13 cellular contexts compared by ENCODE assay signal in genomic region chr6:40395066-40395697, GRCh38.
DNase-seq lines count a peak whose midpoint lies in the region; ATAC-seq and TF ChIP-seq lines count a peak whose summit lies in the region.
"Had no signal": no experiment of that assay in that cellular context is flagged by ENCODE, and none has a peak within 500 bp of the region (broad histone marks: within the 10 kb centered on the region; RNA-seq: fewer than 3 reads in every experiment).

No MANE protein-coding gene starts in this region.

- DNase-seq in NCI-H2081 (lab: John Stamatoyannopoulos, UW) (peak; percentile 10 to 56), NCI-H2081 treated with DMSO at 0.1 percent for 48 hours (lab: John Stamatoyannopoulos, UW) (no peak), NCI-H2029 (lab: John Stamatoyannopoulos, UW) (peak; percentile 97), osteocyte (ENCODE audit: extremely low spot score, unreplicated experiment) (peak; percentile 73)
- peak; percentile 31 for DNase-seq in activated CD8-positive, alpha-beta memory T cell treated with anti-CD3 and anti-CD28 coated beads, Interleukin-2, amount 10 ng/mL, durations not matched to agents 7 days and 5 days
- no peak for DNase-seq in activated CD8-positive, alpha-beta T cell treated with anti-CD3 and anti-CD28 coated beads, Interleukin-2, amount 10 ng/mL, durations not matched to agents 7 days and 5 days
- DNase-seq: ACHN; hypothalamus; stimulated activated CD8-positive, alpha-beta memory T cell treated with anti-CD3 and anti-CD28 coated beads, Interleukin-4, amount 100 ng/mL, for 48 hours had no signal

- H3K4me1 Mint-ChIP-seq in activated CD8-positive, alpha-beta memory T cell treated with anti-CD3 and anti-CD28 coated beads, Interleukin-2, amount 10 ng/mL, durations not matched to agents 7 days and 5 days, result peaks cover 3% of the 10 kb centered on the region
- peaks cover 9% of the 10 kb centered on the region for H3K4me1 Mint-ChIP-seq in osteocyte (ENCODE audit: unreplicated experiment)
- H3K4me1 Mint-ChIP-seq in activated CD8-positive, alpha-beta T cell treated with anti-CD3 and anti-CD28 coated beads, Interleukin-2, amount 10 ng/mL, durations not matched to agents 7 days and 5 days (ENCODE audit: low read depth), result peaks cover 15% of the 10 kb centered on the region
- H3K4me1 Mint-ChIP-seq: memory B cell had no signal

- H3K4me3 Mint-ChIP-seq in activated CD8-positive, alpha-beta memory T cell treated with anti-CD3 and anti-CD28 coated beads, Interleukin-2, amount 10 ng/mL, durations not matched to agents 7 days and 5 days, result no peak overlapping the region
- no peak overlapping the region for H3K4me3 Mint-ChIP-seq in osteocyte (ENCODE audit: unreplicated experiment)
- H3K4me3 Mint-ChIP-seq in activated CD8-positive, alpha-beta T cell treated with anti-CD3 and anti-CD28 coated beads, Interleukin-2, amount 10 ng/mL, durations not matched to agents 7 days and 5 days, result no peak overlapping the region
- H3K4me3 Mint-ChIP-seq: memory B cell had no signal

- POLR2A ChIA-PET in activated CD8-positive, alpha-beta T cell treated with anti-CD3 and anti-CD28 coated beads, Interleukin-2, amount 10 ng/mL, durations not matched to agents 7 days and 5 days (lab: Charles Lee), result no interaction called here

- no peak overlapping the region for H3K27ac Mint-ChIP-seq in activated CD8-positive, alpha-beta memory T cell treated with anti-CD3 and anti-CD28 coated beads, Interleukin-2, amount 10 ng/mL, durations not matched to agents 7 days and 5 days
- no peak overlapping the region for H3K27ac Mint-ChIP-seq in osteocyte (ENCODE audit: unreplicated experiment)
- no peak overlapping the region for H3K27ac Mint-ChIP-seq in activated CD8-positive, alpha-beta T cell treated with anti-CD3 and anti-CD28 coated beads, Interleukin-2, amount 10 ng/mL, durations not matched to agents 7 days and 5 days
- H3K27ac Mint-ChIP-seq: activated T-helper 2 cell treated with anti-CD3 and anti-CD28 coated beads, Interferon-gamma antibody, Interleukin-2, Interleukin-4, amounts not matched to agents 10 μg/mL and 5 μg/mL and 100 μg/mL, durations not matched to agents 14 hours and 24 hours and 36 hours; memory B cell had no signal

- H3K27me3 Mint-ChIP-seq in activated CD8-positive, alpha-beta memory T cell treated with anti-CD3 and anti-CD28 coated beads, Interleukin-2, amount 10 ng/mL, durations not matched to agents 7 days and 5 days, result peaks cover 6% of the 10 kb centered on the region
- H3K27me3 Mint-ChIP-seq in osteocyte (ENCODE audit: unreplicated experiment), result peaks cover 6% of the 10 kb centered on the region
- H3K27me3 Mint-ChIP-seq in activated CD8-positive, alpha-beta T cell treated with anti-CD3 and anti-CD28 coated beads, Interleukin-2, amount 10 ng/mL, durations not matched to agents 7 days and 5 days (ENCODE audit: low read depth), result no peaks in the 10 kb centered on the region
- H3K27me3 Mint-ChIP-seq: memory B cell had no signal

- CTCF ChIA-PET in activated CD8-positive, alpha-beta memory T cell treated with anti-CD3 and anti-CD28 coated beads, Interleukin-2, amount 10 ng/mL, durations not matched to agents 7 days and 5 days (lab: Charles Lee), result no interaction called here
- CTCF ChIA-PET in activated CD8-positive, alpha-beta T cell treated with anti-CD3 and anti-CD28 coated beads, Interleukin-2, amount 10 ng/mL, durations not matched to agents 7 days and 5 days (lab: Charles Lee), result no interaction called here

- TF ChIP-seq CTCF in osteocyte (IDR thresholded peaks at IDR 0.05), result no peak

- ATAC-seq in activated CD8-positive, alpha-beta memory T cell treated with anti-CD3 and anti-CD28 coated beads, Interleukin-2, amount 10 ng/mL, durations not matched to agents 7 days and 5 days, result no peak
- ATAC-seq in HG02610 (IDR thresholded peaks at IDR 0.05; ENCODE audit: unreplicated experiment) (no peak), GM21529 (IDR thresholded peaks at IDR 0.05; ENCODE audit: unreplicated experiment) (no peak)
- no peak for ATAC-seq in activated CD8-positive, alpha-beta T cell treated with anti-CD3 and anti-CD28 coated beads, Interleukin-2, amount 10 ng/mL, durations not matched to agents 7 days and 5 days

- no peaks in the 10 kb centered on the region for H3K36me3 Mint-ChIP-seq in activated CD8-positive, alpha-beta memory T cell treated with anti-CD3 and anti-CD28 coated beads, Interleukin-2, amount 10 ng/mL, durations not matched to agents 7 days and 5 days
- no peaks in the 10 kb centered on the region for H3K36me3 Mint-ChIP-seq in osteocyte (ENCODE audit: unreplicated experiment)
- no peaks in the 10 kb centered on the region for H3K36me3 Mint-ChIP-seq in activated CD8-positive, alpha-beta T cell treated with anti-CD3 and anti-CD28 coated beads, Interleukin-2, amount 10 ng/mL, durations not matched to agents 7 days and 5 days (ENCODE audit: low read depth)
- H3K36me3 Mint-ChIP-seq: memory B cell had no signal

- no peaks in the 10 kb centered on the region for H3K9me3 Mint-ChIP-seq in activated CD8-positive, alpha-beta memory T cell treated with anti-CD3 and anti-CD28 coated beads, Interleukin-2, amount 10 ng/mL, durations not matched to agents 7 days and 5 days (ENCODE audit: low read depth)
- H3K9me3 Mint-ChIP-seq in osteocyte (ENCODE audit: unreplicated experiment), result no peaks in the 10 kb centered on the region
- no peaks in the 10 kb centered on the region for H3K9me3 Mint-ChIP-seq in activated CD8-positive, alpha-beta T cell treated with anti-CD3 and anti-CD28 coated beads, Interleukin-2, amount 10 ng/mL, durations not matched to agents 7 days and 5 days (ENCODE audit: insufficient read depth)
- H3K9me3 Mint-ChIP-seq: activated T-helper 2 cell treated with anti-CD3 and anti-CD28 coated beads, Interferon-gamma antibody, Interleukin-2, Interleukin-4, amounts not matched to agents 10 μg/mL and 5 μg/mL and 100 μg/mL, durations not matched to agents 14 hours and 24 hours and 36 hours; memory B cell had no signal

Comparison
In these comparisons a context has a peak if more than half of its experiments do, and no peak if none do; other contexts are left out.
1. DNase-seq: peak in NCI-H2081 (2 of 2), NCI-H2029 (single experiment), activated CD8-positive, alpha-beta memory T cell treated with anti-CD3 and anti-CD28 coated beads, Interleukin-2, amount 10 ng/mL, durations not matched to agents 7 days and 5 days (single experiment) and osteocyte (single experiment); none in NCI-H2081 treated with DMSO at 0.1 percent for 48 hours (single experiment) and activated CD8-positive, alpha-beta T cell treated with anti-CD3 and anti-CD28 coated beads, Interleukin-2, amount 10 ng/mL, durations not matched to agents 7 days and 5 days (single experiment).